ENCODE assay signal across 1 cellular context in the genomic region with DNA sequence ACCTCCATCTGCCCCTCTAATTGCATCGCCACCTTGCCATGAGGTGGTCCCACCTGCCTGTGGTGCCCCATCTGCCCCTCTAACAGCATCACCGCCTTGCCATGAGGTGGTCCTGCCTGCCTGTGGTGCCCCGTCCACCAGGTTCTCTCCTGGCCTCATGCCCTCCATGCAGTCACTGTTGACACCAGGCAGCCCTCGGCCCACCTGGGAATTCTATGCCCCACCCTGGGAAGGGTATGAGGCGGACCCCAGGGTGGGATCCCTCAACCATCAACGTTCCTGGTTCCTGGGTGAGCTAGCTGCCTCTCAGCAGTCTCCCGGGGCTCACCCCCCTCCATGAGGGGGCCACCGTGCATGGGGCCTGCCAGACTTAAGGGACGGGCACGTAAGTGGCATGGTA.
TF ChIP-seq lines count a peak whose summit lies in the region.

No MANE protein-coding gene starts in this region.

TF ChIP-seq in WTC11, 78 proteins besides CTCF, POLR2A, EP300 and RAD21 (continued from another document):
- TF ChIP-seq, protein P1, sequence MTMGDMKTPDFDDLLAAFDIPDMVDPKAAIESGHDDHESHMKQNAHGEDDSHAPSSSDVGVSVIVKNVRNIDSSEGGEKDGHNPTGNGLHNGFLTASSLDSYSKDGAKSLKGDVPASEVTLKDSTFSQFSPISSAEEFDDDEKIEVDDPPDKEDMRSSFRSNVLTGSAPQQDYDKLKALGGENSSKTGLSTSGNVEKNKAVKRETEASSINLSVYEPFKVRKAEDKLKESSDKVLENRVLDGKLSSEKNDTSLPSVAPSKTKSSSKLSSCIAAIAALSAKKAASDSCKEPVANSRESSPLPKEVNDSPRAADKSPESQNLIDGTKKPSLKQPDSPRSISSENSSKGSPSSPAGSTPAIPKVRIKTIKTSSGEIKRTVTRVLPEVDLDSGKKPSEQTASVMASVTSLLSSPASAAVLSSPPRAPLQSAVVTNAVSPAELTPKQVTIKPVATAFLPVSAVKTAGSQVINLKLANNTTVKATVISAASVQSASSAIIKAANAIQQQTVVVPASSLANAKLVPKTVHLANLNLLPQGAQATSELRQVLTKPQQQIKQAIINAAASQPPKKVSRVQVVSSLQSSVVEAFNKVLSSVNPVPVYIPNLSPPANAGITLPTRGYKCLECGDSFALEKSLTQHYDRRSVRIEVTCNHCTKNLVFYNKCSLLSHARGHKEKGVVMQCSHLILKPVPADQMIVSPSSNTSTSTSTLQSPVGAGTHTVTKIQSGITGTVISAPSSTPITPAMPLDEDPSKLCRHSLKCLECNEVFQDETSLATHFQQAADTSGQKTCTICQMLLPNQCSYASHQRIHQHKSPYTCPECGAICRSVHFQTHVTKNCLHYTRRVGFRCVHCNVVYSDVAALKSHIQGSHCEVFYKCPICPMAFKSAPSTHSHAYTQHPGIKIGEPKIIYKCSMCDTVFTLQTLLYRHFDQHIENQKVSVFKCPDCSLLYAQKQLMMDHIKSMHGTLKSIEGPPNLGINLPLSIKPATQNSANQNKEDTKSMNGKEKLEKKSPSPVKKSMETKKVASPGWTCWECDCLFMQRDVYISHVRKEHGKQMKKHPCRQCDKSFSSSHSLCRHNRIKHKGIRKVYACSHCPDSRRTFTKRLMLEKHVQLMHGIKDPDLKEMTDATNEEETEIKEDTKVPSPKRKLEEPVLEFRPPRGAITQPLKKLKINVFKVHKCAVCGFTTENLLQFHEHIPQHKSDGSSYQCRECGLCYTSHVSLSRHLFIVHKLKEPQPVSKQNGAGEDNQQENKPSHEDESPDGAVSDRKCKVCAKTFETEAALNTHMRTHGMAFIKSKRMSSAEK (CRISPR knock-in tag; IDR thresholded peaks at IDR 0.05; ENCODE audit: borderline replicate concordance): no peak
- TF ChIP-seq ZNF317 (CRISPR knock-in tag; IDR thresholded peaks at IDR 0.05; ENCODE audit: borderline replicate concordance, low read depth) (no peak), ATF1 (CRISPR knock-in tag; IDR thresholded peaks at IDR 0.05) (no peak), CREM (CRISPR knock-in tag; IDR thresholded peaks at IDR 0.05) (no peak), ZNF671 (CRISPR knock-in tag; IDR thresholded peaks at IDR 0.05) (no peak), SMAD3 (CRISPR knock-in tag; IDR thresholded peaks at IDR 0.05; ENCODE audit: borderline replicate concordance) (no peak), PRRX2 (CRISPR knock-in tag; IDR thresholded peaks at IDR 0.05) (no peak)
- TF ChIP-seq, protein P2, sequence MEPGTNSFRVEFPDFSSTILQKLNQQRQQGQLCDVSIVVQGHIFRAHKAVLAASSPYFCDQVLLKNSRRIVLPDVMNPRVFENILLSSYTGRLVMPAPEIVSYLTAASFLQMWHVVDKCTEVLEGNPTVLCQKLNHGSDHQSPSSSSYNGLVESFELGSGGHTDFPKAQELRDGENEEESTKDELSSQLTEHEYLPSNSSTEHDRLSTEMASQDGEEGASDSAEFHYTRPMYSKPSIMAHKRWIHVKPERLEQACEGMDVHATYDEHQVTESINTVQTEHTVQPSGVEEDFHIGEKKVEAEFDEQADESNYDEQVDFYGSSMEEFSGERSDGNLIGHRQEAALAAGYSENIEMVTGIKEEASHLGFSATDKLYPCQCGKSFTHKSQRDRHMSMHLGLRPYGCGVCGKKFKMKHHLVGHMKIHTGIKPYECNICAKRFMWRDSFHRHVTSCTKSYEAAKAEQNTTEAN (CRISPR knock-in tag; IDR thresholded peaks at IDR 0.05): no peak
- TF ChIP-seq, protein P3, sequence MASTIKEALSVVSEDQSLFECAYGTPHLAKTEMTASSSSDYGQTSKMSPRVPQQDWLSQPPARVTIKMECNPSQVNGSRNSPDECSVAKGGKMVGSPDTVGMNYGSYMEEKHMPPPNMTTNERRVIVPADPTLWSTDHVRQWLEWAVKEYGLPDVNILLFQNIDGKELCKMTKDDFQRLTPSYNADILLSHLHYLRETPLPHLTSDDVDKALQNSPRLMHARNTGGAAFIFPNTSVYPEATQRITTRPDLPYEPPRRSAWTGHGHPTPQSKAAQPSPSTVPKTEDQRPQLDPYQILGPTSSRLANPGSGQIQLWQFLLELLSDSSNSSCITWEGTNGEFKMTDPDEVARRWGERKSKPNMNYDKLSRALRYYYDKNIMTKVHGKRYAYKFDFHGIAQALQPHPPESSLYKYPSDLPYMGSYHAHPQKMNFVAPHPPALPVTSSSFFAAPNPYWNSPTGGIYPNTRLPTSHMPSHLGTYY (CRISPR knock-in tag; IDR thresholded peaks at IDR 0.05): no peak
